11 cellular contexts compared by ENCODE assay signal in genomic region chr2:162613839-162614238, GRCh38.
"Had no signal": no experiment of that assay in that cellular context is flagged by ENCODE, and none has a peak within 500 bp of the region (broad histone marks: within the 10 kb centered on the region; RNA-seq: fewer than 3 reads in every experiment).

No MANE protein-coding gene starts in this region.

- ATAC-seq: GM23338, HCT116 had no signal

- H3K4me3 ChIP-seq: GM23248, GM23338, HAP-1 had no signal

- H3K9ac ChIP-seq: GM23248 had no signal

- H3K4me1 ChIP-seq: HAP-1 had no signal

- H3K4me2 ChIP-seq: GM23338 had no signal

- H3K36me3 ChIP-seq: HAP-1 had no signal

- H2AFZ ChIP-seq: GM23248, GM23338 had no signal

- H3K9me3 Mint-ChIP-seq: GM23338, H9 had no signal

- H3K9me3 ChIP-seq: HAP-1 had no signal

- H3K27ac ChIP-seq: GM23248 had no signal

- FAIRE-seq: H1, H54 had no signal

- DNase-seq: GM23248, GOT3, H7, H9, HCEC 1CT, HFFc6 had no signal

- H3K4me3 Mint-ChIP-seq: GM23338, H9, HFFc6 had no signal

- H3K27ac Mint-ChIP-seq: GM23338, H9, HFFc6 had no signal
